Comparison of ENCODE assay signal across 19 cellular contexts in the genomic region with DNA sequence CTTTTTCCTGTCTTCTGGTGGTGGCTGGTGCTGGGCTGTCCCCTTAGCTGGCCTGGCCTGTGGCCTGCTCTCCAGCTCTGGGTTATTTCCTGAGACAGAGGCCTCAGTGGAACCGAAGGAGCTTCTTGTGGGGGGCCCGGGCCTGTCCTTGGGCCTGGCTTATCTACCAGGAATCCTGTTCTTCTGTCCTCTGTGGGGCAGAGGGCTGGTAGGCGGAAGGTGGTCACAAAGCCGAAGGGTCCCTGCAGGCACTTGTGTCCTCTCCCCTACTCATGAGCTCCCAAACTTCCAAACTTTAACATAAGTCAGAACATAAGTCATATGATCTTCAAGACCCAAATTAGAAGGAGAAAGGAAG. TPM values are rescaled to one million over a fixed set of nuclear protein-coding genes. Genes with fewer than 3 reads are reported as not detected.
DNase-seq lines count a peak whose midpoint lies in the region; ATAC-seq and TF ChIP-seq lines count a peak whose summit lies in the region.
"Had no signal": no experiment of that assay in that cellular context is flagged by ENCODE, and none has a peak within 500 bp of the region (broad histone marks: within the 10 kb centered on the region; RNA-seq: fewer than 3 reads in every experiment).

No MANE protein-coding gene starts in this region.

- TF ChIP-seq CTCF in type B pancreatic cell (conservative IDR thresholded peaks at IDR 0.05) = no peak

- no peak overlapping the region for H3K4me3 Mint-ChIP-seq in type B pancreatic cell
- H3K4me3 Mint-ChIP-seq: activated naive CD4-positive, alpha-beta T cell treated with anti-CD3 and anti-CD28 coated beads, Interleukin-2, amount 50 U/mL, for 24 hours; T-helper 2 cell treated with Interferon-gamma antibody and Interleukin-4, amounts not matched to agents 5 μg/mL and 100 μg/mL, for 36 hours had no signal

- H3K4me3 ChIP-seq in esophagus (ENCODE audit: low read depth in 1 of 2, low read length in 2 of 2) = no peak overlapping the region
- H3K4me3 ChIP-seq in rectal smooth muscle tissue (ENCODE audit: low read length) = no peak overlapping the region
- H3K4me3 ChIP-seq: MG63, mucosa of descending colon had no signal

- H3K27ac ChIP-seq in esophagus (ENCODE audit: low read depth in 2 of 2, low read length in 1 of 2) (peak overlapping the region; percentile 32 to 73), rectal smooth muscle tissue (ENCODE audit: low read depth, low read length) (peak overlapping the region; percentile 91)

- H3K4me1 Mint-ChIP-seq in type B pancreatic cell (ENCODE audit: unreplicated experiment) = peaks cover 20% of the 10 kb centered on the region

- peaks cover 3 to 40% of the 10 kb centered on the region in 2 donors for H3K36me3 ChIP-seq in esophagus (ENCODE audit: control insufficient read depth in 2 of 2, insufficient read depth in 2 of 2, low read length in 1 of 2)
- peaks cover 7% of the 10 kb centered on the region for H3K36me3 ChIP-seq in rectal smooth muscle tissue (ENCODE audit: control insufficient read depth, insufficient read depth, low read length)

- no peaks in the 10 kb centered on the region for H3K27me3 ChIP-seq in esophagus (ENCODE audit: control insufficient read depth in 1 of 2, insufficient read depth in 2 of 2, low read length in 2 of 2)
- H3K27me3 ChIP-seq in rectal smooth muscle tissue (ENCODE audit: control insufficient read depth, insufficient read depth, low read length) = no peaks in the 10 kb centered on the region
- H3K27me3 ChIP-seq: MG63 had no signal

- no peak overlapping the region for H3K9ac ChIP-seq in rectal smooth muscle tissue (ENCODE audit: low read length)

- no peaks in the 10 kb centered on the region for H3K9me3 Mint-ChIP-seq in activated naive CD4-positive, alpha-beta T cell treated with anti-CD3 and anti-CD28 coated beads, Interleukin-2, amount 50 U/mL, for 72 hours
- no peaks in the 10 kb centered on the region for H3K9me3 Mint-ChIP-seq in type B pancreatic cell
- H3K9me3 Mint-ChIP-seq: activated naive CD4-positive, alpha-beta T cell treated with anti-CD3 and anti-CD28 coated beads, Interleukin-2, amount 50 U/mL, for 24 hours; T-helper 2 cell treated with Interferon-gamma antibody and Interleukin-4, amounts not matched to agents 5 μg/mL and 100 μg/mL, for 36 hours had no signal

- H3K27ac Mint-ChIP-seq in activated naive CD4-positive, alpha-beta T cell treated with anti-CD3 and anti-CD28 coated beads, Interleukin-2, amount 50 U/mL, for 72 hours = peak overlapping the region; percentile 23 to 69
- H3K27ac Mint-ChIP-seq in type B pancreatic cell = peak overlapping the region; percentile 10
- H3K27ac Mint-ChIP-seq: activated naive CD4-positive, alpha-beta T cell treated with anti-CD3 and anti-CD28 coated beads, Interleukin-2, amount 50 U/mL, for 24 hours had no signal

- no peak for DNase-seq in activated naive CD4-positive, alpha-beta T cell treated with anti-CD3 and anti-CD28 coated beads, Interleukin-2, amount 50 U/mL, for 72 hours (ENCODE audit: low spot score in 2 of 2)
- DNase-seq in activated naive CD4-positive, alpha-beta T cell treated with Interleukin-2 at 50 U/mL for 16 hours = no peak
- DNase-seq in type B pancreatic cell (ENCODE audit: extremely low spot score, unreplicated experiment) (no peak), NCI-H345 (lab: John Stamatoyannopoulos, UW) (no peak), SIG-M5 (lab: John Stamatoyannopoulos, UW) (no peak)
- DNase-seq: activated CD4-positive, alpha-beta T cell treated with anti-CD3 and anti-CD28 coated beads for 1 hour; activated CD8-positive, alpha-beta memory T cell treated with anti-CD3 and anti-CD28 coated beads, Interleukin-2, amount 50 U/mL, for 48 hours; central memory CD4-positive, alpha-beta T cell; DMS79; MG63; mucosa of descending colon; NCI-H2029 treated with DMSO at 0.1 percent for 48 hours; SHP77; stimulated activated CD4-positive, alpha-beta T cell treated with anti-CD3 and anti-CD28 coated beads, Interleukin-4, amount 100 ng/mL, for 1 hour had no signal

- peaks cover under 1 to 8% of the 10 kb centered on the region in 2 donors for H3K36me3 Mint-ChIP-seq in activated naive CD4-positive, alpha-beta T cell treated with anti-CD3 and anti-CD28 coated beads, Interleukin-2, amount 50 U/mL, for 72 hours
- peaks cover 10% of the 10 kb centered on the region for H3K36me3 Mint-ChIP-seq in type B pancreatic cell

- WGBS in esophagus, 2 donors = 92 to 93% methylated on average over 4 of the region's 4 CpGs

- no peaks in the 10 kb centered on the region for H3K27me3 Mint-ChIP-seq in type B pancreatic cell
- H3K27me3 Mint-ChIP-seq: activated naive CD4-positive, alpha-beta T cell treated with anti-CD3 and anti-CD28 coated beads, Interleukin-2, amount 50 U/mL, for 24 hours had no signal

- ATAC-seq in activated naive CD4-positive, alpha-beta T cell treated with anti-CD3 and anti-CD28 coated beads, Interleukin-2, amount 50 U/mL, for 72 hours = no peak
- ATAC-seq in GM21723 (IDR thresholded peaks at IDR 0.05; ENCODE audit: unreplicated experiment) = no peak
- ATAC-seq: mucosa of descending colon had no signal

- H3K4me1 ChIP-seq in esophagus (ENCODE audit: control insufficient read depth in 2 of 2, insufficient read depth in 2 of 2, low read length in 1 of 2) = peaks cover 8 to 23% of the 10 kb centered on the region in 2 donors
- H3K4me1 ChIP-seq in rectal smooth muscle tissue (ENCODE audit: control insufficient read depth, insufficient read depth, low read length) = peaks cover 48% of the 10 kb centered on the region

- H3K9me3 ChIP-seq in esophagus (ENCODE audit: control insufficient read depth in 2 of 2, insufficient read depth in 1 of 2, low read depth in 1 of 2, low read length in 1 of 2) = no peaks in the 10 kb centered on the region
- H3K9me3 ChIP-seq: MG63, mucosa of descending colon had no signal

RNA-seq across cellular contexts. Expression of a gene that starts 49.2 kb away (rescaled TPM):
- 10 to 100 TPM; 32.9 to 66.6 TPM for total RNA-seq in activated naive CD4-positive, alpha-beta T cell treated with anti-CD3 and anti-CD28 coated beads, Interleukin-2, amount 50 U/mL, for 72 hours
- 10 to 100 TPM; 14.7 to 20.6 TPM for polyA plus RNA-seq in esophagus
- 15.9 and 19.8 TPM in 2 replicates for total RNA-seq in type B pancreatic cell (ENCODE audit: low replicate concordance)
